ENCODE assay signal across 1 cellular context in the genomic region with DNA sequence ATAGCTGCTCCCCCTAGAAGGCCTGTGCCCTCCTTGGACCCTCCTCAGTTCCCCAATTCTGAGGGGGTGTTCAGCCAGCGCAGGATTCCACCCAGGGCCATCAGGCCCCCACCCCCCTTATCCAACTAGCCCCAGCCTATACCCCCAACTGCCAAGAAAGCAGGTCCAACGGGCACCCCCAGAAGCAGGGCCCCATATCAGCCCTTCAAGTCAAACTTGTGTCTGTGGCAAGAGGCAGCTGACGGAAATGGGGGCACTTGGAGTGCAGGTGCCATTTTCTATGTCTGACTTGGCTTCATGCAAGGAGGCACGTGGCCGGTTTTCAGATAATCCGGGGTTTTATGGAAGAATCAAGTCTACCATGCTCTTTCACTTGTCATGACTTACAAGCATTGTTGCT.
TF ChIP-seq lines count a peak whose summit lies in the region.

No MANE protein-coding gene starts in this region.

TF ChIP-seq in HepG2, 621 proteins besides CTCF, POLR2A, EP300 and RAD21:
- TF ChIP-seq ARNTL (CRISPR knock-in tag; IDR thresholded peaks at IDR 0.05) (no peak), NONO (IDR thresholded peaks at IDR 0.05) (no peak), NONO (CRISPR knock-in tag; conservative IDR thresholded peaks at IDR 0.05) (no peak)
- TF ChIP-seq, protein P1, sequence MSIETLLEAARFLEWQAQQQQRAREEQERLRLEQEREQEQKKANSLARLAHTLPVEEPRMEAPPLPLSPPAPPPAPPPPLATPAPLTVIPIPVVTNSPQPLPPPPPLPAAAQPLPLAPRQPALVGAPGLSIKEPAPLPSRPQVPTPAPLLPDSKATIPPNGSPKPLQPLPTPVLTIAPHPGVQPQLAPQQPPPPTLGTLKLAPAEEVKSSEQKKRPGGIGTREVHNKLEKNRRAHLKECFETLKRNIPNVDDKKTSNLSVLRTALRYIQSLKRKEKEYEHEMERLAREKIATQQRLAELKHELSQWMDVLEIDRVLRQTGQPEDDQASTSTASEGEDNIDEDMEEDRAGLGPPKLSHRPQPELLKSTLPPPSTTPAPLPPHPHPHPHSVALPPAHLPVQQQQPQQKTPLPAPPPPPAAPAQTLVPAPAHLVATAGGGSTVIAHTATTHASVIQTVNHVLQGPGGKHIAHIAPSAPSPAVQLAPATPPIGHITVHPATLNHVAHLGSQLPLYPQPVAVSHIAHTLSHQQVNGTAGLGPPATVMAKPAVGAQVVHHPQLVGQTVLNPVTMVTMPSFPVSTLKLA (IDR thresholded peaks at IDR 0.05) = 0 out of 2 replicates have a peak, but pooled peaks have one; percentile 4
